8 cellular contexts compared by ENCODE assay signal in the genomic region with DNA sequence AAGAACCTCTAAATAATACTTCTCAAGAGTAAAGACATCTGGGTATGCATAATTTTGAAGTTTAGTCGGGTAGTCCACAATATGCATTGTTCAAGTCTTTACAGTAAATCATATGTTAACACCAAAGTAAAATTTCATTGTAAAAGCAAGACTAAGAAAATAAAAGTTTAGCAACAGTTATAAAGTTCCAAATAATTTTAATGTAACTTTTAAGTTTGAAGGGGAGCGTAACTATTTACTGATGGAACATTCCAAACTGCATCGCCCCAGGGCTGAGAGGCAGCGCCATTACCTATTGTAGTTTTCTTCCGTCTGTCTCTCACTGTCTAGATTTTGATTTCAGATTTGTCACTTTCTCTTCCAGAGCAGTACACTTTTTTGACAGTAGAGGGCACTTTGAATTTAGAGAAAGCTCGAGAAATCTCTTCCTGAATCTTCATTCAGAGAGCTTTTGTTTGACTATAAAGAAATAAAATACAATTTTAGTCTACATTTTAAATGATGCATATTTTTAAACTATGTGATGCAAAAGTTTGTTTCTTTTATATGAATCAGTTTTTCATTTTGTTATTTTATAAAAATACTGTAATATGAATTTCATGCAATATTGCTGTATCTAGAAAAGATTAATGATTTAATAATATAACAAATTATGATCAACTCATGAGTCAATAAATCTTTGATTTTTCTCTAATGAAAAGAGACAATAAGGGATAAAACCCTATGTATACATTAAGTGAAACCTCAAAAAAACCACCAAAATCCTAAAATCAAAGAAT.
DNase-seq lines count a peak whose midpoint lies in the region; ATAC-seq, FAIRE-seq and TF ChIP-seq lines count a peak whose summit lies in the region.

No MANE protein-coding gene starts in this region.

- H3K27ac Mint-ChIP-seq in activated CD4-positive, alpha-beta T cell treated with anti-CD3 and anti-CD28 coated beads for 36 hours, result no peak overlapping the region

- H3K27me3 Mint-ChIP-seq in activated CD4-positive, alpha-beta T cell treated with anti-CD3 and anti-CD28 coated beads for 36 hours, result peaks cover 3% of the 10 kb centered on the region

- H3K27me3 ChIP-seq in brain microvascular endothelial cell (replicated peaks) (no peaks in the 10 kb centered on the region), lung (ENCODE audit: control insufficient read depth, insufficient read depth) (no peaks in the 10 kb centered on the region)

- H3K4me3 Mint-ChIP-seq in activated CD4-positive, alpha-beta T cell treated with anti-CD3 and anti-CD28 coated beads for 36 hours, result no peak overlapping the region

- CTCF ChIA-PET in activated CD4-positive, alpha-beta T cell treated with anti-CD3 and anti-CD28 coated beads for 36 hours (lab: Charles Lee), result interaction anchor here (0.7 to 0.9 kb wide), 3 partner anchors 8 to 446 kb away, joined by 3 to 4 read pairs (median 3); no protein-coding TSS in a partner anchor

- intact Hi-C loops in activated CD4-positive, alpha-beta T cell treated with anti-CD3 and anti-CD28 coated beads for 36 hours (cut with DNase I, micrococcal nuclease), result loop anchor here (1.0 to 10.0 kb wide), 7 partner anchors 529 to 1371 kb away; no protein-coding TSS in a partner anchor

- FAIRE-seq in D721Med (lab: Jason Lieb, UNC), result no peak

- WGBS in lung, 2 donors, result 9 to 11% methylated on average over 6 of the region's 6 CpGs

- peaks cover 2% of the 10 kb centered on the region for H3K4me1 Mint-ChIP-seq in activated CD4-positive, alpha-beta T cell treated with anti-CD3 and anti-CD28 coated beads for 36 hours

- no peak overlapping the region for H3K27ac ChIP-seq in brain microvascular endothelial cell
- H3K27ac ChIP-seq in lung (ENCODE audit: low read depth in 1 of 2, low read length in 1 of 2), result no peak overlapping the region

- no peaks in the 10 kb centered on the region for H3K36me3 Mint-ChIP-seq in activated CD4-positive, alpha-beta T cell treated with anti-CD3 and anti-CD28 coated beads for 36 hours (ENCODE audit: low read depth)

- DNase-seq in D721Med (ENCODE audit: insufficient read length, low spot score), result no peak
- peak; percentile 81 for DNase-seq in NCI-H460 (ENCODE audit: extremely low read depth, low read depth)
- DNase-seq in brain microvascular endothelial cell, result peak; percentile 46
- no peak for DNase-seq in lung (ENCODE audit: low spot score)
- DNase-seq in GF-D8 (lab: John Stamatoyannopoulos, UW), result no peak
- no peak for DNase-seq in activated CD4-positive, alpha-beta T cell treated with anti-CD3 and anti-CD28 coated beads for 36 hours

- TF ChIP-seq CTCF in D721Med (IDR thresholded peaks at IDR 0.05; ENCODE audit: insufficient read depth, missing control alignments), result peak; percentile 78
- TF ChIP-seq CTCF in brain microvascular endothelial cell (IDR thresholded peaks at IDR 0.05; ENCODE audit: low read depth, low read length, missing control alignments), result peak; percentile 57
- TF ChIP-seq CTCF in lung (IDR thresholded peaks at IDR 0.05; ENCODE audit: control extremely low read depth, extremely low read depth), result peak; percentile 19

- H3K9me3 Mint-ChIP-seq in activated CD4-positive, alpha-beta T cell treated with anti-CD3 and anti-CD28 coated beads for 36 hours (ENCODE audit: low read depth), result no peaks in the 10 kb centered on the region

- H3K36me3 ChIP-seq in brain microvascular endothelial cell (replicated peaks) (no peaks in the 10 kb centered on the region), lung (ENCODE audit: control insufficient read depth in 2 of 2, insufficient read depth in 2 of 2, low read length in 2 of 2) (no peaks in the 10 kb centered on the region)

- no peaks in the 10 kb centered on the region for H3K9me3 ChIP-seq in lung (ENCODE audit: control insufficient read depth in 2 of 2, insufficient read depth in 1 of 2, low read length in 1 of 2)

- POLR2A ChIA-PET in activated CD4-positive, alpha-beta T cell treated with anti-CD3 and anti-CD28 coated beads for 36 hours (lab: Charles Lee), result no interaction called here

- H3K4me3 ChIP-seq in brain microvascular endothelial cell (ENCODE audit: low read depth, low read length) (no peak overlapping the region), lung (no peak overlapping the region)

- peaks cover 2 to 5% of the 10 kb centered on the region in 2 donors for H3K4me1 ChIP-seq in lung (ENCODE audit: control insufficient read depth in 2 of 2, insufficient read depth in 2 of 2, low read length in 2 of 2)

- ATAC-seq in GM19467 (IDR thresholded peaks at IDR 0.05; ENCODE audit: unreplicated experiment) (peak; percentile 81), HG03469 (IDR thresholded peaks at IDR 0.05; ENCODE audit: unreplicated experiment) (peak; percentile 89), lung (ENCODE audit: insufficient read depth, low FRiP score) (no peak)
- no peak for ATAC-seq in activated CD4-positive, alpha-beta T cell treated with anti-CD3 and anti-CD28 coated beads for 36 hours

- in situ Hi-C loops in brain microvascular endothelial cell (cut with HindIII; ENCODE audit: low pct_ligation_motif_present, low sequenced_read_pairs), result no loop called here

Comparison
In these comparisons a context has a peak if more than half of its experiments do, and no peak if none do; other contexts are left out.
1. DNase-seq: peak in NCI-H460 (single experiment) and brain microvascular endothelial cell (single experiment); none in D721Med (single experiment), lung (single experiment), GF-D8 (single experiment) and activated CD4-positive, alpha-beta T cell treated with anti-CD3 and anti-CD28 coated beads for 36 hours (single experiment).
2. CTCF ChIP-seq: peak in every context shown above with its lines; median percentile 78 in D721Med; 57 in brain microvascular endothelial cell; 19 in lung.
3. ATAC-seq: peak in GM19467 (single experiment) and HG03469 (single experiment); none in lung (single experiment) and activated CD4-positive, alpha-beta T cell treated with anti-CD3 and anti-CD28 coated beads for 36 hours (single experiment).